In the genomic region with DNA sequence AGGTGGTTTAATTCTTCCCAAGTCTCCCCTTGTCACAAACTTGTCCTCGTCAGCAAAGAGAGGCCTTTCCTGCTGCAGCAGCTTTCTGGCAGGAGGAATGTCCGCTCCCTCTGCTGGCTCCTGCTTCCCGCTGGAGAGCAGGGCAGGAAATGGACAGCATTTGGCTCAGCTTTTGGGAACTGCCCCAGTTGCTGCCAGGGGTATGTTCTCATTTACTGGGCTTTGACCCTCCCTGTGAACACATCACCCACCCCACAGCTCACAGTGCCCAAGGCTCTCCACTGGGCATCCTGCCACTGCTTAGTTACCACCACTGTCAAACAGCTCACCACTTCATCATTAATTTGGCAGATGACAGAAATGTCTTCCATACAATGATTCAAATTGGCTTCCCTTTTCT, we compare ENCODE assay signal across 9 cellular contexts.
DNase-seq lines count a peak whose midpoint lies in the region; ATAC-seq and TF ChIP-seq lines count a peak whose summit lies in the region.
"Had no signal": no experiment of that assay in that cellular context is flagged by ENCODE, and none has a peak within 500 bp of the region (broad histone marks: within the 10 kb centered on the region; RNA-seq: fewer than 3 reads in every experiment).

No MANE protein-coding gene starts in this region.

- H3K27ac Mint-ChIP-seq in stimulated activated naive CD8-positive, alpha-beta T cell treated with anti-CD3 and anti-CD28 coated beads, Interleukin-15, amount 100 ng/mL, for 72 hours = peak overlapping the region; percentile 62 to 65

- no peak for TF ChIP-seq POLR2A in breast epithelium (IDR thresholded peaks at IDR 0.05)

- H3K36me3 ChIP-seq in KOPT-K1 (ENCODE audit: insufficient read depth, low read length) = peaks cover 86% of the 10 kb centered on the region
- no peaks in the 10 kb centered on the region for H3K36me3 ChIP-seq in breast epithelium

- no peaks in the 10 kb centered on the region for H3K9me3 Mint-ChIP-seq in stimulated activated naive CD8-positive, alpha-beta T cell treated with anti-CD3 and anti-CD28 coated beads, Interleukin-15, amount 100 ng/mL, for 72 hours

- H3K27ac ChIP-seq in KOPT-K1 (ENCODE audit: low read depth, low read length, poor library complexity, severe bottlenecking) (peak overlapping the region; percentile 8), breast epithelium (peak overlapping the region; percentile 85 to 95)

- no peak overlapping the region for H3K4me3 Mint-ChIP-seq in stimulated activated naive CD8-positive, alpha-beta T cell treated with anti-CD3 and anti-CD28 coated beads, Interleukin-15, amount 100 ng/mL, for 72 hours

- no peak overlapping the region for H3K4me3 ChIP-seq in breast epithelium
- H3K4me3 ChIP-seq: K562 had no signal

- no peak for ATAC-seq in stimulated activated naive CD8-positive, alpha-beta T cell treated with anti-CD3 and anti-CD28 coated beads, Interleukin-15, amount 100 ng/mL, for 72 hours
- ATAC-seq in GM18907 (IDR thresholded peaks at IDR 0.05; ENCODE audit: unreplicated experiment) (no peak), HG03521 (IDR thresholded peaks at IDR 0.05; ENCODE audit: unreplicated experiment) (no peak), GM19452 (IDR thresholded peaks at IDR 0.05; ENCODE audit: unreplicated experiment) (no peak)
- ATAC-seq: K562 had no signal

- no peaks in the 10 kb centered on the region for H3K9me3 ChIP-seq in KOPT-K1 (ENCODE audit: insufficient read depth, low read length, poor library complexity, severe bottlenecking)
- H3K9me3 ChIP-seq in breast epithelium = no peaks in the 10 kb centered on the region

- H3K4me1 ChIP-seq in breast epithelium = peaks cover 22 to 50% of the 10 kb centered on the region in 2 donors

- H3K27me3 Mint-ChIP-seq in stimulated activated naive CD8-positive, alpha-beta T cell treated with anti-CD3 and anti-CD28 coated beads, Interleukin-15, amount 100 ng/mL, for 72 hours = no peaks in the 10 kb centered on the region

- no peaks in the 10 kb centered on the region for H3K27me3 ChIP-seq in breast epithelium

- no peak for TF ChIP-seq CTCF in breast epithelium (IDR thresholded peaks at IDR 0.05)

- peaks cover 78% of the 10 kb centered on the region for H3K4me1 Mint-ChIP-seq in stimulated activated naive CD8-positive, alpha-beta T cell treated with anti-CD3 and anti-CD28 coated beads, Interleukin-15, amount 100 ng/mL, for 72 hours

- DNase-seq in breast epithelium (ENCODE audit: low spot score in 2 of 2) (peak in 1 of 2 donors; percentile 65), kidney tubule cell (ENCODE audit: low spot score) (peak; percentile 30)
- DNase-seq in stimulated activated naive CD8-positive, alpha-beta T cell treated with anti-CD3 and anti-CD28 coated beads, Interleukin-15, amount 100 ng/mL, for 72 hours = no peak
- DNase-seq in stimulated activated CD4-positive, alpha-beta T cell treated with anti-CD3 and anti-CD28 coated beads, Interleukin-2, amount 100 ng/mL, for 48 hours = no peak

- intact Hi-C loops in breast epithelium (cut with DNase I; ENCODE audit: low total_unique reads) = no loop called here
